8 cellular contexts compared by ENCODE assay signal in genomic region chr13:49606747-49607648, GRCh38. TPM values are rescaled to one million over a fixed set of nuclear protein-coding genes. Genes with fewer than 3 reads are reported as not detected.
DNase-seq lines count a peak whose midpoint lies in the region; ATAC-seq and TF ChIP-seq lines count a peak whose summit lies in the region.

No MANE protein-coding gene starts in this region.

- H3K9me3 ChIP-seq in BE2C: no peaks in the 10 kb centered on the region

- ATAC-seq in GM19324 (IDR thresholded peaks at IDR 0.05; ENCODE audit: low FRiP score, unreplicated experiment) (peak; percentile 68), HG03457 (IDR thresholded peaks at IDR 0.05; ENCODE audit: unreplicated experiment) (peak; percentile 91), left lobe of liver (peak; percentile 100)

- peak overlapping the region; percentile 46 for H3K4me3 ChIP-seq in BE2C (ENCODE audit: low read depth, low read length)

- H3K36me3 ChIP-seq in BE2C: no peaks in the 10 kb centered on the region

- DNase-seq in BE2C (peak; percentile 86), NCI-H510A treated with DMSO at 0.1 percent for 48 hours (lab: John Stamatoyannopoulos, UW) (peak; percentile 77), cerebellum (ENCODE audit: low spot score) (peak; percentile 76), left lobe of liver (ENCODE audit: low spot score) (peak; percentile 86)
- DNase-seq in activated CD4-positive, alpha-beta T cell treated with anti-CD3 and anti-CD28 coated beads for 1 hour: peak; percentile 72
- peak; percentile 69 to 73 for DNase-seq in stimulated activated CD4-positive, alpha-beta T cell treated with anti-CD3 and anti-CD28 coated beads, Interleukin-1b, Interleukin-23, amount 100 ng/mL, for 4 hours (ENCODE audit: low read depth in 2 of 2)

- H3K4me1 ChIP-seq in BE2C: no peaks in the 10 kb centered on the region

- peak; percentile 93 for TF ChIP-seq CTCF in BE2C (IDR thresholded peaks at IDR 0.05; ENCODE audit: low read depth, low read length)

- no peaks in the 10 kb centered on the region for H3K27me3 ChIP-seq in BE2C

RNA-seq across cellular contexts. Expression of gene ARL11, which starts 21.3 kb away (rescaled TPM):
- 0.15 TPM for polyA plus RNA-seq in BE2C (2012; ENCODE audit: insufficient read depth, insufficient read length, low read depth)
- total RNA-seq in cerebellum (0.18 TPM), left lobe of liver (0.23 TPM)

RNA-seq across cellular contexts. Expression of gene RCBTB1, which starts 21.6 kb away (rescaled TPM):
- polyA plus RNA-seq in BE2C (2012; ENCODE audit: insufficient read depth, insufficient read length, low read depth): 13.7 TPM
- total RNA-seq in cerebellum (17.1 TPM), left lobe of liver (7.2 TPM)

Comparison
In these comparisons a context has a peak if more than half of its experiments do, and no peak if none do; other contexts are left out.
1. Peak in every context shown above with its lines: DNase-seq, ATAC-seq and H3K4me3 ChIP-seq.